In genomic region chr17:29176500-29177351, GRCh38 we compare ENCODE assay signal across 1 cellular context.
TF ChIP-seq lines count a peak whose summit lies in the region.

No MANE protein-coding gene starts in this region.

TF ChIP-seq in GM12878, 131 proteins besides CTCF, POLR2A, EP300 and RAD21 (continued from another document and continues in another):
- TF ChIP-seq CEBPZ (IDR thresholded peaks at IDR 0.05; ENCODE audit: low read depth, low read length) = no peak
- TF ChIP-seq JUNB (IDR thresholded peaks at IDR 0.05) = no peak
- TF ChIP-seq REST (IDR thresholded peaks at IDR 0.05; ENCODE audit: low read depth, low read length) = no peak
- TF ChIP-seq MXI1 (IDR thresholded peaks at IDR 0.05; ENCODE audit: low read depth, low read length) = no peak
- TF ChIP-seq PRDM15 (CRISPR knock-in tag; IDR thresholded peaks at IDR 0.05) = no peak
- peak; percentile 86 for TF ChIP-seq IKZF1 (conservative IDR thresholded peaks at IDR 0.05)
- no peak for TF ChIP-seq RELB (IDR thresholded peaks at IDR 0.05; ENCODE audit: low read depth)
- TF ChIP-seq NR2C1 (IDR thresholded peaks at IDR 0.05) = peak; percentile 53; the same call in 1 of the 2 replicates
- no peak for TF ChIP-seq ATF2 (IDR thresholded peaks at IDR 0.05; ENCODE audit: low read length)
- TF ChIP-seq WRNIP1 (IDR thresholded peaks at IDR 0.05; ENCODE audit: borderline replicate concordance, low read depth, low read length) = no peak
- TF ChIP-seq ZZZ3 (IDR thresholded peaks at IDR 0.05; ENCODE audit: control insufficient read depth, insufficient read length, low read depth) = no peak
- no peak for TF ChIP-seq BMI1 (IDR thresholded peaks at IDR 0.05; ENCODE audit: borderline replicate concordance)
- peak; percentile 96 for TF ChIP-seq ZNF687 (IDR thresholded peaks at IDR 0.05)
- TF ChIP-seq MEF2A (IDR thresholded peaks at IDR 0.05; ENCODE audit: insufficient read depth, low read depth, low read length) = no peak
- peak; percentile 91 for TF ChIP-seq NR2F1 (conservative IDR thresholded peaks at IDR 0.05)
- TF ChIP-seq CBX3 (IDR thresholded peaks at IDR 0.05; ENCODE audit: borderline replicate concordance, low read depth) = no peak
- no peak for TF ChIP-seq CHD1 (IDR thresholded peaks at IDR 0.05; ENCODE audit: low read depth, low read length)
- TF ChIP-seq RCOR1 (conservative IDR thresholded peaks at IDR 0.05; ENCODE audit: low read depth, low read length) = 0 out of 2 replicates have a peak, but pooled peaks have one; percentile 44
- no peak for TF ChIP-seq ASH2L (IDR thresholded peaks at IDR 0.05; ENCODE audit: borderline replicate concordance, low read depth)
- peak; percentile 43; the same call in 1 of the 2 replicates for TF ChIP-seq TAF1 (IDR thresholded peaks at IDR 0.05; ENCODE audit: borderline replicate concordance, low read depth, low read length)
- no peak for TF ChIP-seq PML (IDR thresholded peaks at IDR 0.05; ENCODE audit: low read length)
- no peak for TF ChIP-seq SIX5 (IDR thresholded peaks at IDR 0.05; ENCODE audit: low read depth, low read length, severe bottlenecking)
- TF ChIP-seq RUNX3 (IDR thresholded peaks at IDR 0.05; ENCODE audit: low read length) = no peak
- TF ChIP-seq CUX1 (IDR thresholded peaks at IDR 0.05; ENCODE audit: insufficient replicate concordance, low read depth, low read length) = no peak
- TF ChIP-seq NKRF (conservative IDR thresholded peaks at IDR 0.05) = no peak
- TF ChIP-seq MEF2B (IDR thresholded peaks at IDR 0.05; ENCODE audit: partially characterized antibody, poor library complexity, severe bottlenecking) = no peak
- no peak for TF ChIP-seq MYB (IDR thresholded peaks at IDR 0.05; ENCODE audit: borderline replicate concordance, low read depth, low read length)
- TF ChIP-seq CBFB (IDR thresholded peaks at IDR 0.05; ENCODE audit: low read depth) = no peak
